19 cellular contexts compared by ENCODE assay signal in genomic region chr22:42596863-42597530, GRCh38. TPM values are rescaled to one million over a fixed set of nuclear protein-coding genes. Genes with fewer than 3 reads are reported as not detected.
DNase-seq lines count a peak whose midpoint lies in the region; ATAC-seq, FAIRE-seq and TF ChIP-seq lines count a peak whose summit lies in the region.
"Had no signal": no experiment of that assay in that cellular context is flagged by ENCODE, and none has a peak within 500 bp of the region (broad histone marks: within the 10 kb centered on the region; RNA-seq: fewer than 3 reads in every experiment).

No MANE protein-coding gene starts in this region.

- H2AFZ ChIP-seq in HCT116 (ENCODE audit: low read depth, low read length, poor library complexity, severe bottlenecking): no peak overlapping the region
- H2AFZ ChIP-seq in neural progenitor cell (replicated peaks): no peak overlapping the region

- H3K9me2 ChIP-seq in HCT116 (ENCODE audit: insufficient read depth): no peaks in the 10 kb centered on the region

- H3K4me1 ChIP-seq in HCT116 (ENCODE audit: control insufficient read depth in 1 of 2, insufficient read depth in 2 of 2, low read length in 2 of 2) (no peaks in the 10 kb centered on the region), right cardiac atrium (ENCODE audit: control insufficient read depth, insufficient read depth, low read length) (peaks cover 11% of the 10 kb centered on the region), neural progenitor cell (no peaks in the 10 kb centered on the region)
- H3K4me1 ChIP-seq: Caco-2 had no signal

- peak; percentile 40; the same call in 1 of the 2 replicates for ATAC-seq in HCT116
- peak in 1 of 2 donors; percentile 5 for ATAC-seq in right cardiac atrium
- ATAC-seq in sciatic nerve: peak; percentile 54
- no peak for ATAC-seq in HG02571 (IDR thresholded peaks at IDR 0.05; ENCODE audit: unreplicated experiment)

- peaks cover 31% of the 10 kb centered on the region for H3K36me3 Mint-ChIP-seq in neural progenitor cell

- H3K27ac Mint-ChIP-seq in neural progenitor cell: no peak overlapping the region

- H3K27ac ChIP-seq in HCT116 (ENCODE audit: low read depth, low read length) (no peak overlapping the region), right cardiac atrium (ENCODE audit: low read length) (peak overlapping the region; percentile 37), WERI-Rb-1 (no peak overlapping the region), neural progenitor cell (no peak overlapping the region)
- H3K27ac ChIP-seq: KMS-11 had no signal

- DNase-seq in HCT116 (ENCODE audit: low read depth, low spot score) (no peak), amniotic epithelial cell (ENCODE audit: low read depth) (peak; percentile 42), right cardiac atrium (no peak), sciatic nerve (ENCODE audit: low spot score) (no peak), WERI-Rb-1 (no peak), H54 (ENCODE audit: insufficient read length, low spot score) (no peak), neural progenitor cell (ENCODE audit: low spot score) (no peak)
- DNase-seq: AML-193; Caco-2; CD4-positive, CD25-positive, alpha-beta regulatory T cell; DMS153; H7; NCI-H1092; NCI-H146; NCI-H2081; NCI-H748 treated with DMSO at 0.1 percent for 48 hours had no signal

- no peak for TF ChIP-seq POLR2A in HCT116 (IDR thresholded peaks at IDR 0.05; ENCODE audit: borderline replicate concordance, extremely low read depth, insufficient read depth, insufficient read length)
- no peak for TF ChIP-seq POLR2A in H54 (IDR thresholded peaks at IDR 0.05; ENCODE audit: low read depth, low read length)

- H3K4me2 ChIP-seq in HCT116 (ENCODE audit: low read length) (no peak overlapping the region), neural progenitor cell (no peak overlapping the region)
- H3K4me2 ChIP-seq: KMS-11 had no signal

- no peak overlapping the region for H3K4me3 Mint-ChIP-seq in neural progenitor cell
- H3K4me3 Mint-ChIP-seq: CD4-positive, CD25-positive, alpha-beta regulatory T cell had no signal

- H3K4me3 ChIP-seq in HCT116 (replicated peaks in 1 of 2; ENCODE audit: low read depth in 1 of 2, low read length in 2 of 2) (no peak overlapping the region), right cardiac atrium (ENCODE audit: low read length) (no peak overlapping the region), WERI-Rb-1 (ENCODE audit: low read depth, low read length) (no peak overlapping the region), neural progenitor cell (no peak overlapping the region)

- no peaks in the 10 kb centered on the region for H3K9me3 Mint-ChIP-seq in neural progenitor cell
- H3K9me3 Mint-ChIP-seq: CD4-positive, CD25-positive, alpha-beta regulatory T cell had no signal

- no peak for TF ChIP-seq RAD21 in HCT116 (IDR thresholded peaks at IDR 0.05; ENCODE audit: low read depth)

- no peak for FAIRE-seq in H54 (lab: Jason Lieb, UNC)

- H3K9me3 ChIP-seq in HCT116 (ENCODE audit: control insufficient read depth in 1 of 2, insufficient read depth in 1 of 2, low read depth in 1 of 2, low read length in 2 of 2): no peaks in the 10 kb centered on the region
- H3K9me3 ChIP-seq in right cardiac atrium (ENCODE audit: control insufficient read depth, low read length): no peaks in the 10 kb centered on the region
- H3K9me3 ChIP-seq in WERI-Rb-1 (ENCODE audit: severe bottlenecking): no peaks in the 10 kb centered on the region
- H3K9me3 ChIP-seq in neural progenitor cell (ENCODE audit: low read depth): no peaks in the 10 kb centered on the region
- H3K9me3 ChIP-seq: Caco-2 had no signal

- peaks cover 56 to 62% of the 10 kb centered on the region in 2 experiments for H3K36me3 ChIP-seq in HCT116 (ENCODE audit: control insufficient read depth in 1 of 2, insufficient read depth in 2 of 2, low read length in 2 of 2)
- peaks cover 96% of the 10 kb centered on the region for H3K36me3 ChIP-seq in WERI-Rb-1
- H3K36me3 ChIP-seq in neural progenitor cell: no peaks in the 10 kb centered on the region

- TF ChIP-seq CTCF in HCT116 (IDR thresholded peaks at IDR 0.05 in 2 of 3, conservative IDR thresholded peaks at IDR 0.05 in 1 of 3; ENCODE audit: borderline replicate concordance in 1 of 3, insufficient read depth in 1 of 3, low read depth in 2 of 3, low read length in 2 of 3): no peak
- no peak for TF ChIP-seq CTCF in WERI-Rb-1 (IDR thresholded peaks at IDR 0.05; ENCODE audit: low read depth, low read length)
- no peak for TF ChIP-seq CTCF in neural progenitor cell (IDR thresholded peaks at IDR 0.05)

- no peaks in the 10 kb centered on the region for H3K4me1 Mint-ChIP-seq in neural progenitor cell

- H3F3A ChIP-seq in neural progenitor cell (ENCODE audit: low read depth): no peaks in the 10 kb centered on the region

- POLR2A ChIA-PET in HCT116 (lab: Charles Lee): interaction anchor here (1.6 kb wide), 1 partner anchor 15 kb away, joined by 6 read pairs; no protein-coding TSS in a partner anchor

- WGBS in right cardiac atrium: 75% methylated on average over 11 of the region's 11 CpGs

- H3K79me2 ChIP-seq in HCT116 (ENCODE audit: insufficient read depth, low read length) (peaks cover 59% of the 10 kb centered on the region), neural progenitor cell (ENCODE audit: low read depth) (peaks cover 31% of the 10 kb centered on the region)

- H3K9ac ChIP-seq in HCT116 (ENCODE audit: low read length) (no peak overlapping the region), neural progenitor cell (no peak overlapping the region)
- H3K9ac ChIP-seq: KMS-11 had no signal

- CTCF ChIA-PET in HCT116 (lab: Charles Lee): no interaction called here

- H3K27me3 Mint-ChIP-seq in neural progenitor cell (ENCODE audit: insufficient read depth, low read depth): peaks cover 5% of the 10 kb centered on the region
- H3K27me3 Mint-ChIP-seq: CD4-positive, CD25-positive, alpha-beta regulatory T cell had no signal

- intact Hi-C loops in HCT116 (cut with micrococcal nuclease) (no loop called here), right cardiac atrium (cut with DNase I) (no loop called here), sciatic nerve (cut with DNase I) (no loop called here)

- no TSS peak for BruUV-seq in HCT116 (replicated peaks; lab: Mats Ljungman, UMichigan)

- RAD21 ChIA-PET in HCT116 (lab: Charles Lee; ENCODE audit: low non-redundant PET in 1 of 2, low total read pairs in 2 of 2, uncharacterized antibody in 2 of 2, unreplicated experiment in 2 of 2): no interaction called here

- H4K20me1 ChIP-seq in HCT116 (ENCODE audit: insufficient read depth) (peaks cover 4% of the 10 kb centered on the region; the same call in 1 of the 2 replicates), neural progenitor cell (ENCODE audit: low read depth) (peaks cover 48% of the 10 kb centered on the region)

- H3K27me3 ChIP-seq in HCT116 (ENCODE audit: insufficient read depth, low read length): no peaks in the 10 kb centered on the region
- H3K27me3 ChIP-seq in right cardiac atrium (ENCODE audit: control insufficient read depth, insufficient read depth): no peaks in the 10 kb centered on the region
- no peaks in the 10 kb centered on the region for H3K27me3 ChIP-seq in WERI-Rb-1 (ENCODE audit: insufficient read depth, low read depth, severe bottlenecking)
- no peaks in the 10 kb centered on the region for H3K27me3 ChIP-seq in neural progenitor cell

TF ChIP-seq in HCT116, 20 proteins besides CTCF, POLR2A, EP300 and RAD21:
- no peak for TF ChIP-seq YY1 (IDR thresholded peaks at IDR 0.05; ENCODE audit: extremely low read depth, insufficient replicate concordance, low read depth, low read length)
- TF ChIP-seq CBX3 (IDR thresholded peaks at IDR 0.05; ENCODE audit: low read depth): no peak

RNA-seq across cellular contexts. Expression of gene POLDIP3, which starts 17.7 kb away (rescaled TPM):
- total RNA-seq in HCT116 (2021; ENCODE audit: unreplicated experiment) (67.6 TPM), right cardiac atrium (10 to 100 TPM; 33.2 to 44.7 (median 38.7) TPM), sciatic nerve (81.5 TPM), neural progenitor cell (ENCODE audit: low replicate concordance) (37.8 and 67.2 TPM in 2 replicates)
- 60.4 TPM in 2 replicates for polyA plus RNA-seq in HCT116 (2012)
- 20.8 TPM for polyA plus RNA-seq in right cardiac atrium

RNA-seq across cellular contexts. Expression of gene SERHL2, which starts 43.2 kb away (rescaled TPM):
- total RNA-seq in HCT116 (2021; ENCODE audit: unreplicated experiment) (not detected), right cardiac atrium (1 to 10 TPM; 3.3 to 5.0 (median 4.3) TPM), sciatic nerve (7.8 TPM), neural progenitor cell (ENCODE audit: low replicate concordance) (0.99 TPM in 1 of 2 replicates, not detected in the other)
- 0.54 and 0.91 TPM in 2 replicates for polyA plus RNA-seq in HCT116 (2012)
- polyA plus RNA-seq in right cardiac atrium: 4.8 TPM
- total RNA-seq: CD4-positive, CD25-positive, alpha-beta regulatory T cell had no signal

RNA-seq across cellular contexts. Expression of gene ATP5MGL, which starts 43.4 kb away (rescaled TPM):
- total RNA-seq in HCT116 (2021; ENCODE audit: unreplicated experiment) (0.91 TPM), right cardiac atrium (1 to 10 TPM in 1 of 4 donors, under 1 TPM in 2, not detected in 1; 0.40 to 1.1 (median 0.47) TPM), sciatic nerve (0.45 TPM), neural progenitor cell (ENCODE audit: low replicate concordance) (0.34 TPM in 1 of 2 replicates, not detected in the other)
- polyA plus RNA-seq in HCT116 (2012): 0.08 and 0.22 TPM in 2 replicates
- polyA plus RNA-seq in right cardiac atrium: 0.16 TPM
- total RNA-seq: M059J had no signal

RNA-seq across cellular contexts. Expression of gene CYB5R3, which starts 52.2 kb away (rescaled TPM):
- total RNA-seq in HCT116 (2021; ENCODE audit: unreplicated experiment) (127 TPM), right cardiac atrium (100 to 1,000 TPM; 343 to 487 (median 377) TPM), sciatic nerve (241 TPM), neural progenitor cell (ENCODE audit: low replicate concordance) (21.6 and 61.5 TPM in 2 replicates)
- polyA plus RNA-seq in HCT116 (2012): 150 and 166 TPM in 2 replicates
- 322 TPM for polyA plus RNA-seq in right cardiac atrium
